Comparison of ENCODE assay signal across 2 cellular contexts in the genomic region with DNA sequence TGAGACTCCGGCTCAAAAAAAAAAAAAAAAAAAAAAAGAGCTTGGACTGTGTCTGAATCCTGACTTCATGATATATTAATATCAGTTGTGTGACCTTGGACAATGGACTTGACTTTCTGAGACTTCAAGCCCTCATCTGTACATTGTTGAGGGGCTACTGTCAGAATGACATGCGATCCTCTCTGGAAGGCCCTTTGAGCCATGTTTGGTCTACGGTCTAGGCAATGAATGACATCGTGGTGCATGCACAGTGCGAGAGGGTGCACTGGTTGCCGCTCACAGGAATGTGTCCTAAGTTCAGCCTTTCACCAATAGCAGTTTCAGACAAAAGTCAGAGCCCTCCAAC.
A peak's percentile ranks its signal among the peaks of the same experiment; 100 is the strongest.
TF ChIP-seq lines count a peak whose summit lies in the region.

No MANE protein-coding gene starts in this region.

TF ChIP-seq in HepG2, 621 proteins besides CTCF, POLR2A, EP300 and RAD21 (continues in another document):
- peak; percentile 39; the same call in 1 of the 2 replicates for TF ChIP-seq ZFY (CRISPR knock-in tag; IDR thresholded peaks at IDR 0.05)
- TF ChIP-seq MAFF (IDR thresholded peaks at IDR 0.05; ENCODE audit: low read depth, low read length) = no peak
- TF ChIP-seq HNRNPH1 (optimal IDR thresholded peaks at IDR 0.05; ENCODE audit: low read depth, low read length) = no peak
- TF ChIP-seq SAP130 (CRISPR knock-in tag; IDR thresholded peaks at IDR 0.05; ENCODE audit: low read depth) = peak; percentile 80
- no peak for TF ChIP-seq LCORL (IDR thresholded peaks at IDR 0.05)
- 0 out of 2 replicates have a peak, but pooled peaks have one; percentile 18 for TF ChIP-seq LCORL (CRISPR knock-in tag; IDR thresholded peaks at IDR 0.05)
- peak; percentile 43 for TF ChIP-seq SKI (IDR thresholded peaks at IDR 0.05; ENCODE audit: partially characterized antibody)
- TF ChIP-seq, protein P1, sequence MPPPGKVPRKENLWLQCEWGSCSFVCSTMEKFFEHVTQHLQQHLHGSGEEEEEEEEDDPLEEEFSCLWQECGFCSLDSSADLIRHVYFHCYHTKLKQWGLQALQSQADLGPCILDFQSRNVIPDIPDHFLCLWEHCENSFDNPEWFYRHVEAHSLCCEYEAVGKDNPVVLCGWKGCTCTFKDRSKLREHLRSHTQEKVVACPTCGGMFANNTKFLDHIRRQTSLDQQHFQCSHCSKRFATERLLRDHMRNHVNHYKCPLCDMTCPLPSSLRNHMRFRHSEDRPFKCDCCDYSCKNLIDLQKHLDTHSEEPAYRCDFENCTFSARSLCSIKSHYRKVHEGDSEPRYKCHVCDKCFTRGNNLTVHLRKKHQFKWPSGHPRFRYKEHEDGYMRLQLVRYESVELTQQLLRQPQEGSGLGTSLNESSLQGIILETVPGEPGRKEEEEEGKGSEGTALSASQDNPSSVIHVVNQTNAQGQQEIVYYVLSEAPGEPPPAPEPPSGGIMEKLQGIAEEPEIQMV (CRISPR knock-in tag; IDR thresholded peaks at IDR 0.05; ENCODE audit: low read depth) = peak; percentile 73; the same call in 1 of the 2 replicates
- TF ChIP-seq FOXC1 (CRISPR knock-in tag; IDR thresholded peaks at IDR 0.05; ENCODE audit: borderline replicate concordance) = no peak
- TF ChIP-seq SPEN (CRISPR knock-in tag; IDR thresholded peaks at IDR 0.05; ENCODE audit: low read depth) = 0 out of 2 replicates have a peak, but pooled peaks have one; percentile 20
- TF ChIP-seq ZNF552 (CRISPR knock-in tag; IDR thresholded peaks at IDR 0.05; ENCODE audit: borderline replicate concordance) = 0 out of 2 replicates have a peak, but pooled peaks have one; percentile 32
- peak; percentile 55; the same call in 1 of the 2 replicates for TF ChIP-seq SIN3A (IDR thresholded peaks at IDR 0.05; ENCODE audit: borderline replicate concordance, low read depth, low read length)
- TF ChIP-seq, protein P2, sequence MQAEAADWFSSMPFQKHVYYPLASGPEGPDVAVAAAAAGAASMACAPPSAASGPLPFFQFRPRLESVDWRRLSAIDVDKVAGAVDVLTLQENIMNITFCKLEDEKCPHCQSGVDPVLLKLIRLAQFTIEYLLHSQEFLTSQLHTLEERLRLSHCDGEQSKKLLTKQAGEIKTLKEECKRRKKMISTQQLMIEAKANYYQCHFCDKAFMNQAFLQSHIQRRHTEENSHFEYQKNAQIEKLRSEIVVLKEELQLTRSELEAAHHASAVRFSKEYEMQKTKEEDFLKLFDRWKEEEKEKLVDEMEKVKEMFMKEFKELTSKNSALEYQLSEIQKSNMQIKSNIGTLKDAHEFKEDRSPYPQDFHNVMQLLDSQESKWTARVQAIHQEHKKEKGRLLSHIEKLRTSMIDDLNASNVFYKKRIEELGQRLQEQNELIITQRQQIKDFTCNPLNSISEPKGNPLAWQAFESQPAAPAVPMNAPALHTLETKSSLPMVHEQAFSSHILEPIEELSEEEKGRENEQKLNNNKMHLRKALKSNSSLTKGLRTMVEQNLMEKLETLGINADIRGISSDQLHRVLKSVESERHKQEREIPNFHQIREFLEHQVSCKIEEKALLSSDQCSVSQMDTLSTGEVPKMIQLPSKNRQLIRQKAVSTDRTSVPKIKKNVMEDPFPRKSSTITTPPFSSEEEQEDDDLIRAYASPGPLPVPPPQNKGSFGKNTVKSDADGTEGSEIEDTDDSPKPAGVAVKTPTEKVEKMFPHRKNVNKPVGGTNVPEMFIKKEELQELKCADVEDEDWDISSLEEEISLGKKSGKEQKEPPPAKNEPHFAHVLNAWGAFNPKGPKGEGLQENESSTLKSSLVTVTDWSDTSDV (CRISPR knock-in tag; IDR thresholded peaks at IDR 0.05) = 0 out of 2 replicates have a peak, but pooled peaks have one; percentile 54
- TF ChIP-seq RBM39 (IDR thresholded peaks at IDR 0.05; ENCODE audit: low read depth, low read length, poor library complexity, severe bottlenecking) = no peak
- peak; percentile 39; the same call in 1 of the 2 replicates for TF ChIP-seq ZNF614 (CRISPR knock-in tag; IDR thresholded peaks at IDR 0.05; ENCODE audit: borderline replicate concordance)
- TF ChIP-seq PAX8 (CRISPR knock-in tag; IDR thresholded peaks at IDR 0.05; ENCODE audit: borderline replicate concordance) = no peak
- TF ChIP-seq, protein P3, sequence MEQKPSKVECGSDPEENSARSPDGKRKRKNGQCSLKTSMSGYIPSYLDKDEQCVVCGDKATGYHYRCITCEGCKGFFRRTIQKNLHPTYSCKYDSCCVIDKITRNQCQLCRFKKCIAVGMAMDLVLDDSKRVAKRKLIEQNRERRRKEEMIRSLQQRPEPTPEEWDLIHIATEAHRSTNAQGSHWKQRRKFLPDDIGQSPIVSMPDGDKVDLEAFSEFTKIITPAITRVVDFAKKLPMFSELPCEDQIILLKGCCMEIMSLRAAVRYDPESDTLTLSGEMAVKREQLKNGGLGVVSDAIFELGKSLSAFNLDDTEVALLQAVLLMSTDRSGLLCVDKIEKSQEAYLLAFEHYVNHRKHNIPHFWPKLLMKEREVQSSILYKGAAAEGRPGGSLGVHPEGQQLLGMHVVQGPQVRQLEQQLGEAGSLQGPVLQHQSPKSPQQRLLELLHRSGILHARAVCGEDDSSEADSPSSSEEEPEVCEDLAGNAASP (CRISPR knock-in tag; IDR thresholded peaks at IDR 0.05; ENCODE audit: borderline replicate concordance) = no peak
- TF ChIP-seq HNF4A (CRISPR knock-in tag; IDR thresholded peaks at IDR 0.05) = peak; percentile 75
- TF ChIP-seq MIER3 (CRISPR knock-in tag; IDR thresholded peaks at IDR 0.05; ENCODE audit: borderline replicate concordance) = 0 out of 2 replicates have a peak, but pooled peaks have one; percentile 21
- TF ChIP-seq, protein P4, sequence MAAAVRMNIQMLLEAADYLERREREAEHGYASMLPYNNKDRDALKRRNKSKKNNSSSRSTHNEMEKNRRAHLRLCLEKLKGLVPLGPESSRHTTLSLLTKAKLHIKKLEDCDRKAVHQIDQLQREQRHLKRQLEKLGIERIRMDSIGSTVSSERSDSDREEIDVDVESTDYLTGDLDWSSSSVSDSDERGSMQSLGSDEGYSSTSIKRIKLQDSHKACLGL (CRISPR knock-in tag; IDR thresholded peaks at IDR 0.05) = no peak
- no peak for TF ChIP-seq ZNF772 (CRISPR knock-in tag; IDR thresholded peaks at IDR 0.05)
- TF ChIP-seq TEAD3 (CRISPR knock-in tag; optimal IDR thresholded peaks at IDR 0.05; ENCODE audit: borderline replicate concordance) = peak; percentile 88
- peak; percentile 9; the same call in 1 of the 2 replicates for TF ChIP-seq ETV5 (CRISPR knock-in tag; IDR thresholded peaks at IDR 0.05; ENCODE audit: borderline replicate concordance)
- TF ChIP-seq, protein P5, sequence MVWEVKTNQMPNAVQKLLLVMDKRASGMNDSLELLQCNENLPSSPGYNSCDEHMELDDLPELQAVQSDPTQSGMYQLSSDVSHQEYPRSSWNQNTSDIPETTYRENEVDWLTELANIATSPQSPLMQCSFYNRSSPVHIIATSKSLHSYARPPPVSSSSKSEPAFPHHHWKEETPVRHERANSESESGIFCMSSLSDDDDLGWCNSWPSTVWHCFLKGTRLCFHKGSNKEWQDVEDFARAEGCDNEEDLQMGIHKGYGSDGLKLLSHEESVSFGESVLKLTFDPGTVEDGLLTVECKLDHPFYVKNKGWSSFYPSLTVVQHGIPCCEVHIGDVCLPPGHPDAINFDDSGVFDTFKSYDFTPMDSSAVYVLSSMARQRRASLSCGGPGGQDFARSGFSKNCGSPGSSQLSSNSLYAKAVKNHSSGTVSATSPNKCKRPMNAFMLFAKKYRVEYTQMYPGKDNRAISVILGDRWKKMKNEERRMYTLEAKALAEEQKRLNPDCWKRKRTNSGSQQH (CRISPR knock-in tag; IDR thresholded peaks at IDR 0.05; ENCODE audit: low read depth) = peak; percentile 84
- TF ChIP-seq HDAC1 (CRISPR knock-in tag; IDR thresholded peaks at IDR 0.05) = peak; percentile 57

TF ChIP-seq in HEK293T, 16 proteins besides CTCF, POLR2A, EP300 and RAD21:
- TF ChIP-seq ZNF384 (IDR thresholded peaks at IDR 0.05) (peak; percentile 31; the same call in 1 of the 2 replicates), HDGF (IDR thresholded peaks at IDR 0.05; ENCODE audit: borderline replicate concordance) (no peak)
